9 cellular contexts compared by ENCODE assay signal in genomic region chr10:59991661-59992060, GRCh38.
DNase-seq lines count a peak whose midpoint lies in the region; ATAC-seq and TF ChIP-seq lines count a peak whose summit lies in the region.
"Had no signal": no experiment of that assay in that cellular context is flagged by ENCODE, and none has a peak within 500 bp of the region (broad histone marks: within the 10 kb centered on the region; RNA-seq: fewer than 3 reads in every experiment).

No MANE protein-coding gene starts in this region.

- CTCF ChIA-PET in naive thymus-derived CD4-positive, alpha-beta T cell (lab: Charles Lee): no interaction called here

- no peaks in the 10 kb centered on the region for H3K79me2 ChIP-seq in MM.1S (ENCODE audit: low read length)

- no peaks in the 10 kb centered on the region for H3K36me3 ChIP-seq in naive thymus-derived CD4-positive, alpha-beta T cell (ENCODE audit: control insufficient read depth in 2 of 3, insufficient read depth in 3 of 3, low read length in 3 of 3)
- H3K36me3 ChIP-seq in MM.1S (replicated peaks; ENCODE audit: insufficient read depth, low read length): no peaks in the 10 kb centered on the region

- ATAC-seq in HG03135 (IDR thresholded peaks at IDR 0.05; ENCODE audit: unreplicated experiment) (peak; percentile 59), GM19455 (IDR thresholded peaks at IDR 0.05; ENCODE audit: unreplicated experiment) (no peak)
- ATAC-seq in naive thymus-derived CD4-positive, alpha-beta T cell: peak; percentile 93

- peaks cover 0 to 6% of the 10 kb centered on the region in 2 donors for H3K27me3 ChIP-seq in naive thymus-derived CD4-positive, alpha-beta T cell (ENCODE audit: control insufficient read depth in 2 of 2, insufficient read depth in 2 of 2, low read length in 2 of 2)
- H3K27me3 ChIP-seq in MM.1S (replicated peaks; ENCODE audit: insufficient read depth, low read length): no peaks in the 10 kb centered on the region

- H3K4me3 ChIP-seq in naive thymus-derived CD4-positive, alpha-beta T cell (ENCODE audit: low read length): no peak overlapping the region
- no peak overlapping the region for H3K4me3 ChIP-seq in MM.1S (ENCODE audit: low read length)

- POLR2A ChIA-PET in naive thymus-derived CD4-positive, alpha-beta T cell (lab: Charles Lee): no interaction called here

- TF ChIP-seq CTCF in MM.1S (IDR thresholded peaks at IDR 0.05; ENCODE audit: low read length) (no peak), glutamatergic neuron (IDR thresholded peaks at IDR 0.05; ENCODE audit: partially characterized antibody, unreplicated experiment) (no peak)

- H3F3A ChIP-seq in MM.1S (ENCODE audit: insufficient read depth, low read length): no peaks in the 10 kb centered on the region

- H3K4me1 ChIP-seq in naive thymus-derived CD4-positive, alpha-beta T cell (ENCODE audit: control insufficient read depth in 2 of 2, insufficient read depth in 2 of 2, low read length in 2 of 2): no peaks in the 10 kb centered on the region
- H3K4me1 ChIP-seq in MM.1S (ENCODE audit: low read length): no peaks in the 10 kb centered on the region

- no peaks in the 10 kb centered on the region for H3K9me3 ChIP-seq in naive thymus-derived CD4-positive, alpha-beta T cell (ENCODE audit: control insufficient read depth in 2 of 3, low read length in 3 of 3)
- no peaks in the 10 kb centered on the region for H3K9me3 ChIP-seq in MM.1S (replicated peaks; ENCODE audit: insufficient read depth, low read length)

- no peak overlapping the region for H3K9ac ChIP-seq in MM.1S (ENCODE audit: low read length)

- no peaks in the 10 kb centered on the region for H3K9me2 ChIP-seq in MM.1S (replicated peaks; ENCODE audit: insufficient read depth, low read length)

- H3K9me3 Mint-ChIP-seq in naive thymus-derived CD4-positive, alpha-beta T cell: no peaks in the 10 kb centered on the region
- H3K9me3 Mint-ChIP-seq in glutamatergic neuron (ENCODE audit: unreplicated experiment): no peaks in the 10 kb centered on the region

- no peak overlapping the region for H3K27ac ChIP-seq in naive thymus-derived CD4-positive, alpha-beta T cell (ENCODE audit: low read depth, low read length)
- no peak overlapping the region for H3K27ac ChIP-seq in MM.1S (ENCODE audit: low read length)

- H3K4me1 Mint-ChIP-seq in naive thymus-derived CD4-positive, alpha-beta T cell: peaks cover 5 to 9% (median 6%) of the 10 kb centered on the region in 7 donors
- H3K4me1 Mint-ChIP-seq in glutamatergic neuron (ENCODE audit: low read depth, unreplicated experiment): peaks cover 4% of the 10 kb centered on the region

- H2AFZ ChIP-seq in MM.1S (ENCODE audit: low read length): no peak overlapping the region

- peak overlapping the region in 8 of 10 donors; percentile 14 to 82 (median 56) for H3K4me3 Mint-ChIP-seq in naive thymus-derived CD4-positive, alpha-beta T cell
- H3K4me3 Mint-ChIP-seq in glutamatergic neuron (ENCODE audit: unreplicated experiment): no peak overlapping the region

- intact Hi-C loops in naive thymus-derived CD4-positive, alpha-beta T cell (cut with micrococcal nuclease): no loop called here

- no peaks in the 10 kb centered on the region for H3K36me3 Mint-ChIP-seq in naive thymus-derived CD4-positive, alpha-beta T cell
- H3K36me3 Mint-ChIP-seq in glutamatergic neuron (ENCODE audit: unreplicated experiment): no peaks in the 10 kb centered on the region

- DNase-seq in ELF-1 (ENCODE audit: low read depth, low spot score): peak; percentile 15
- peak; percentile 91 for DNase-seq in NCI-H526 treated with DMSO at 0.1 percent for 48 hours (lab: John Stamatoyannopoulos, UW)
- peak; percentile 19 for DNase-seq in cerebellar cortex (ENCODE audit: low spot score)
- DNase-seq in naive thymus-derived CD4-positive, alpha-beta T cell: peak in 1 of 9 donors; percentile 6
- no peak for DNase-seq in MM.1S
- no peak for DNase-seq in glutamatergic neuron
- DNase-seq: IMR-90 had no signal

- no peak overlapping the region for H3K4me2 ChIP-seq in MM.1S (ENCODE audit: low read depth, low read length)

- peaks cover 10 to 43% (median 30%) of the 10 kb centered on the region in 5 donors for H3K27me3 Mint-ChIP-seq in naive thymus-derived CD4-positive, alpha-beta T cell
- H3K27me3 Mint-ChIP-seq in glutamatergic neuron (ENCODE audit: unreplicated experiment): no peaks in the 10 kb centered on the region

- H3K27ac Mint-ChIP-seq in naive thymus-derived CD4-positive, alpha-beta T cell: peak overlapping the region in 2 of 9 donors; percentile 20 to 57
- H3K27ac Mint-ChIP-seq in glutamatergic neuron (ENCODE audit: unreplicated experiment): no peak overlapping the region

- no peaks in the 10 kb centered on the region for H4K20me1 ChIP-seq in MM.1S (ENCODE audit: insufficient read depth, low read length)

Comparison
In these comparisons a context has a peak if more than half of its experiments do, and no peak if none do; other contexts are left out.
1. DNase-seq: peak in ELF-1 (single experiment), NCI-H526 treated with DMSO at 0.1 percent for 48 hours (single experiment) and cerebellar cortex (single experiment); none in MM.1S (single experiment) and glutamatergic neuron (single experiment).